Comparison of ENCODE assay signal across 8 cellular contexts in genomic region chr9:19102181-19102630, GRCh38. TPM values are rescaled to one million over a fixed set of nuclear protein-coding genes. Genes with fewer than 3 reads are reported as not detected.
A peak's percentile ranks its signal among the peaks of the same experiment; 100 is the strongest.
DNase-seq lines count a peak whose midpoint lies in the region; ATAC-seq, FAIRE-seq and TF ChIP-seq lines count a peak whose summit lies in the region.

No MANE protein-coding gene starts in this region.

- BruUV-seq in Calu3 (replicated peaks; lab: Mats Ljungman, UMichigan): no TSS peak

- H3K4me1 ChIP-seq in kidney (ENCODE audit: control insufficient read depth in 1 of 2, insufficient read depth in 1 of 2, low read depth in 1 of 2, low read length in 2 of 2): peaks cover 0 to 2% of the 10 kb centered on the region in 2 donors

- H3K27ac Mint-ChIP-seq in Calu3 (ENCODE audit: unreplicated experiment) (peak overlapping the region; percentile 70), T-cell (peak overlapping the region; percentile 89 to 96)

- no peak for FAIRE-seq in kidney (lab: Jason Lieb, UNC)

- CTCF ChIA-PET in Calu3 (lab: Charles Lee) (no interaction called here), T-cell (lab: Charles Lee) (interaction anchor here (0.7 to 1.4 kb wide), 3 partner anchors 53 to 363 kb away, joined by 3 to 5 read pairs (median 3); partner anchors contain the start of gene RRAGA (in 1 of the 2))

- peak; percentile 34 for ATAC-seq in HG03521 (IDR thresholded peaks at IDR 0.05; ENCODE audit: unreplicated experiment)
- peak; percentile 41 to 48 (median 47) for ATAC-seq in T-cell (replicated peaks in 1 of 4)
- no peak for ATAC-seq in GM18858 (IDR thresholded peaks at IDR 0.05; ENCODE audit: unreplicated experiment)

- H3K36me3 ChIP-seq in brain microvascular endothelial cell (replicated peaks): no peaks in the 10 kb centered on the region
- no peaks in the 10 kb centered on the region for H3K36me3 ChIP-seq in kidney (ENCODE audit: control insufficient read depth in 1 of 2, insufficient read depth in 2 of 2, low read length in 2 of 2)

- in situ Hi-C loops in brain microvascular endothelial cell (cut with HindIII; ENCODE audit: low pct_ligation_motif_present, low sequenced_read_pairs): no loop called here

- H3K4me3 ChIP-seq in brain microvascular endothelial cell (ENCODE audit: low read depth, low read length): peak overlapping the region; percentile 83
- H3K4me3 ChIP-seq in kidney (ENCODE audit: low read length in 2 of 2): peak overlapping the region; percentile 97 to 100

- peaks cover 20% of the 10 kb centered on the region for H3K36me3 Mint-ChIP-seq in Calu3 (ENCODE audit: insufficient read depth, unreplicated experiment)
- peaks cover 7% of the 10 kb centered on the region for H3K36me3 Mint-ChIP-seq in T-cell

- H3K9me3 Mint-ChIP-seq in Calu3 (ENCODE audit: low read depth, unreplicated experiment) (no peaks in the 10 kb centered on the region), T-cell (no peaks in the 10 kb centered on the region)

- intact Hi-C loops in Calu3 (cut with micrococcal nuclease; ENCODE audit: unreplicated experiment): loop anchor here (2.0 to 5.0 kb wide), 2 partner anchors 59 to 70 kb away; no protein-coding TSS in a partner anchor
- intact Hi-C loops in kidney (cut with DNase I): no loop called here

- H3K27me3 Mint-ChIP-seq in Calu3 (ENCODE audit: unreplicated experiment) (no peaks in the 10 kb centered on the region), T-cell (no peaks in the 10 kb centered on the region)

- peak overlapping the region; percentile 63 to 97 for H3K9ac ChIP-seq in kidney (ENCODE audit: low read length in 2 of 2)

- TF ChIP-seq CTCF in Calu3 (IDR thresholded peaks at IDR 0.05; ENCODE audit: unreplicated experiment): no peak
- TF ChIP-seq CTCF in GM20000 (IDR thresholded peaks at IDR 0.05; ENCODE audit: extremely low read depth, missing control alignments): no peak
- TF ChIP-seq CTCF in brain microvascular endothelial cell (IDR thresholded peaks at IDR 0.05; ENCODE audit: low read depth, low read length, missing control alignments): no peak
- TF ChIP-seq CTCF in kidney (IDR thresholded peaks at IDR 0.05; ENCODE audit: borderline replicate concordance, extremely low read depth, insufficient read depth): no peak

- H3K4me3 Mint-ChIP-seq in Calu3 (ENCODE audit: low read depth, unreplicated experiment) (peak overlapping the region; percentile 88), T-cell (peak overlapping the region; percentile 92 to 96 (median 96))

- H3K27me3 ChIP-seq in brain microvascular endothelial cell (replicated peaks): no peaks in the 10 kb centered on the region

- H3K4me1 Mint-ChIP-seq in Calu3 (ENCODE audit: low read depth, unreplicated experiment): peaks cover 9% of the 10 kb centered on the region
- H3K4me1 Mint-ChIP-seq in T-cell: peaks cover 32 to 44% (median 36%) of the 10 kb centered on the region in 3 donors

- no peaks in the 10 kb centered on the region for H3K9me3 ChIP-seq in kidney (ENCODE audit: control insufficient read depth in 1 of 2, low read length in 2 of 2)

- POLR2A ChIA-PET in T-cell (lab: Charles Lee): interaction anchor here in 1 of 2 donors (0.6 kb wide), 2 partner anchors 26 to 58 kb away, joined by 3 to 6 read pairs; no protein-coding TSS in a partner anchor

- peak; percentile 6 for DNase-seq in Calu3
- peak; percentile 26 for DNase-seq in GM20000 (ENCODE audit: low spot score)
- DNase-seq in T-cell: peak in 32 of 34 experiments; percentile 5 to 50 (median 26)
- DNase-seq in brain microvascular endothelial cell: no peak
- DNase-seq in kidney: peak; percentile 78
- DNase-seq in stimulated activated CD4-positive, alpha-beta T cell treated with anti-CD3 and anti-CD28 coated beads, Interleukin-4, amount 100 ng/mL, for 4 hours: peak; percentile 2 to 3

- H3K27ac ChIP-seq in brain microvascular endothelial cell: no peak overlapping the region
- no peak overlapping the region for H3K27ac ChIP-seq in kidney (ENCODE audit: low read depth in 2 of 2, low read length in 2 of 2)

RNA-seq across cellular contexts. Expression of gene HAUS6, which starts 0.5 kb away (rescaled TPM):
- total RNA-seq in Calu3 (2022) (15.4 and 15.7 TPM in 2 replicates), T-cell (10 to 100 TPM in 4 of 5 donors, 1 to 10 TPM in 1; 8.7 to 17.0 (median 15.1) TPM), kidney (7.8 TPM)
- 1.9 TPM for polyA plus RNA-seq in kidney (ENCODE audit: insufficient read depth, low read depth, low replicate concordance)

RNA-seq across cellular contexts. Expression of gene PLIN2, which starts 25.1 kb away (rescaled TPM):
- total RNA-seq in Calu3 (2022) (not detected in 2 replicates), T-cell (10 to 100 TPM; 15.6 to 47.3 (median 38.7) TPM), kidney (57.2 TPM)
- 308 TPM for polyA plus RNA-seq in kidney (ENCODE audit: insufficient read depth, low read depth, low replicate concordance)

RNA-seq across cellular contexts. Expression of gene RRAGA, which starts 53.0 kb away (rescaled TPM):
- total RNA-seq in Calu3 (2022): 39.7 and 40.6 TPM in 2 replicates
- total RNA-seq in T-cell: 10 to 100 TPM; 25.0 to 55.3 (median 42.0) TPM
- total RNA-seq in kidney: 94.3 TPM
- 99.3 TPM for polyA plus RNA-seq in kidney (ENCODE audit: insufficient read depth, low read depth, low replicate concordance)

Comparison
In these comparisons a context has a peak if more than half of its experiments do, and no peak if none do; other contexts are left out.
1. RNA of gene PLIN2, which starts 25.1 kb away (total RNA-seq): 57.2 TPM in kidney (single experiment) and 15.6 to 47.3 TPM in T-cell; not detected in Calu3; every median in the first group is over 10 times any median in the second.